ENCODE assay signal across 2 cellular contexts in genomic region chr4:86393762-86394161, GRCh38. TPM values are rescaled to one million over a fixed set of nuclear protein-coding genes. Genes with fewer than 3 reads are reported as not detected.
"Had no signal": no experiment of that assay in that cellular context is flagged by ENCODE, and none has a peak within 500 bp of the region (broad histone marks: within the 10 kb centered on the region; RNA-seq: fewer than 3 reads in every experiment).

No MANE protein-coding gene starts in this region.

RNA-seq across cellular contexts. Expression of gene MAPK10, which starts 33.9 kb away (rescaled TPM):
- total RNA-seq: endothelial cell of umbilical vein had no signal
- polyA plus RNA-seq: immature natural killer cell had no signal
